ENCODE assay signal across 1 cellular context in the genomic region with DNA sequence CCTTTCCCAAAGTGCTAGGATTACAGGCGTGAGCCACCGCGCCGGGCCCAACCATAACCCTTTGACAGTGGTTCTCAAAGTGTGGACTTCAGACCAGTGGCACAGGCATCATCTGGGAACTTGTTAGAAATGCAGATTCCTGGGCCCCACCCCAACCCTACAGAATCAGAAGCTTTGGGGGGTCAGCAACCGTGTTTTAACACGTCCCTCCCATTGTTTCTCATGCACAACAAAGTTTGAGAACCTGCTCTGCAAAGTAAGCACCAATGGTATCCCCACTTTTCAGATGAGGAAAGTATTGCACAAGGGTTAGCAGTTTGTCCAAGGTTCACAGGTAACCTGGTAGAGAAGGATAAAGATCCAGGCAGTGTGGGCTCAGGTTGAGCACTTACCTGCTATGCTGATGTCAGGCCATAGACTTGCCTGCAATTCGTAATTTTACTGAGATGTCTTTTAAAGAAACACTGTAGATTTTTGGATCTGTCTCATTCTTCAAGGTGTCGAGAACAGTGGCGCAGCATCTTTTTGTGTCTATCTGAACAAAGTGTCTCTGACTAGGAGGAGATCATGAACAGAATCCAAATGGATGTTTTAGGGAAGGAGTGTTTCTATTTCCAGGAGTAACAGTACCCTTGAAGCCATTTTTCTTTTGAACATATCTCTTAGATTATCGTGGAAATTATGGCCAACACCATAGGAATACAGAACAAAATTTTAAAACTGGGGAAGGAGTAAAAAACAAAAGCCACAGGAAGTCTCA.
TF ChIP-seq lines count a peak whose summit lies in the region.

No MANE protein-coding gene starts in this region.

TF ChIP-seq in H1, 55 proteins besides CTCF, POLR2A, EP300 and RAD21:
- TF ChIP-seq RXRA (IDR thresholded peaks at IDR 0.05; ENCODE audit: insufficient read depth, low read depth, low read length) (no peak), JUND (IDR thresholded peaks at IDR 0.05; ENCODE audit: low read length) (no peak), TBP (IDR thresholded peaks at IDR 0.05; ENCODE audit: low read depth, low read length) (no peak), KDM4A (IDR thresholded peaks at IDR 0.05; ENCODE audit: low read depth, low read length, severe bottlenecking) (no peak), TEAD4 (IDR thresholded peaks at IDR 0.05; ENCODE audit: low read depth, low read length) (no peak), FOSL1 (IDR thresholded peaks at IDR 0.05; ENCODE audit: insufficient read depth, low read depth, low read length) (no peak), MAFK (IDR thresholded peaks at IDR 0.05; ENCODE audit: low read depth, low read length) (no peak), BACH1 (IDR thresholded peaks at IDR 0.05; ENCODE audit: low read length) (no peak)
- TF ChIP-seq, protein P1, sequence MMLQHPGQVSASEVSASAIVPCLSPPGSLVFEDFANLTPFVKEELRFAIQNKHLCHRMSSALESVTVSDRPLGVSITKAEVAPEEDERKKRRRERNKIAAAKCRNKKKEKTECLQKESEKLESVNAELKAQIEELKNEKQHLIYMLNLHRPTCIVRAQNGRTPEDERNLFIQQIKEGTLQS (IDR thresholded peaks at IDR 0.05; ENCODE audit: insufficient read depth, low read depth, low read length) = no peak
- TF ChIP-seq, protein P2, sequence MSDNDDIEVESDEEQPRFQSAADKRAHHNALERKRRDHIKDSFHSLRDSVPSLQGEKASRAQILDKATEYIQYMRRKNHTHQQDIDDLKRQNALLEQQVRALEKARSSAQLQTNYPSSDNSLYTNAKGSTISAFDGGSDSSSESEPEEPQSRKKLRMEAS (IDR thresholded peaks at IDR 0.05) = no peak
